32 cellular contexts compared by ENCODE assay signal in the genomic region with DNA sequence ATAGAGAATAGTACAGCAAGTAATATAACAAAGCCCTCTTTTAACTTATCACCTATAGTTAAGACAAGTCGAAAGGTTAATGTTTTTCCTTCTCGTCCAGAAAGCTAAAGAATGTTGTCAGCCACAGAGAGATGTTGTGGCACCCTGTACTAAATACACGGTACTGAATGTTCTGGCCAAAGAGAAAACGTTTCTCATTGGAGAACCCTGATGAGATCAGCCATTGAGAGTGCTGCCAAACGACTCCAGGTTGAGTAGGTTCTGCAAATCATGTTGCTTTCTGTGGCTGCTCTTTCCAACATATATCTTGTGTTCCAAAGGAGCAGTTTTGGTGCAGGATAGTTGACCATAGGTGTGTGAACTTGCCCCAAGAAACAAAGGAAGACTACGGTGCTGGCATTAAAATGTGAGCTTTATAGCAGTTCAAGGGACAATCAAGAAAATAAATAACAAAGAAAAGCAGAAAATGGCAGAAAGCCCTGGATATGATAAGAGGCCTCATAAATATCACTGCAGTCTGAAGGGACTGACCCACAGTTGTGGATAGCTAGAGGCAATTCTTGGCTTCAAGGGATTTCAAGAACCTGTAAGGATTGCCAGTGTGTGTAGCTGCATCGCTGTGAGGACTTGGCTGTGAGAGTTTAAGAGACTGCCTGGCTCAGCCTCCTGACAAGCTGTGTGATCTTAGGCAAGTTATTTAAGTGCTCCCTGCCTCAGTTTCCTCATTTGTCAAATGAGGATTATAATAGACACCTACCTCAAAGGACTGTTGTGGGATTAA.
A peak's percentile ranks its signal among the peaks of the same experiment; 100 is the strongest.
DNase-seq lines count a peak whose midpoint lies in the region; FAIRE-seq and TF ChIP-seq lines count a peak whose summit lies in the region.
"Had no signal": no experiment of that assay in that cellular context is flagged by ENCODE, and none has a peak within 500 bp of the region (broad histone marks: within the 10 kb centered on the region; RNA-seq: fewer than 3 reads in every experiment).

No MANE protein-coding gene starts in this region.

- WGBS in testis, 2 donors: 46 to 57% methylated on average over 7 of the region's 7 CpGs

- H3K4me1 ChIP-seq in HEK293 (ENCODE audit: control insufficient read depth, insufficient read depth, low read length): no peaks in the 10 kb centered on the region
- no peaks in the 10 kb centered on the region for H3K4me1 ChIP-seq in keratinocyte (ENCODE audit: control insufficient read depth, extremely low read depth, insufficient read depth, low read length)
- peaks cover 15% of the 10 kb centered on the region for H3K4me1 ChIP-seq in testis
- H3K4me1 ChIP-seq: gastrocnemius medialis, left lung, SJCRH30, vagina had no signal

- H3K4me3 ChIP-seq in HEK293 (ENCODE audit: low read depth, low read length) (no peak overlapping the region), keratinocyte (ENCODE audit: control insufficient read depth in 2 of 3, extremely low read depth in 1 of 3, insufficient read depth in 2 of 3, low read depth in 1 of 3, low read length in 3 of 3) (no peak overlapping the region), testis (no peak overlapping the region)
- H3K4me3 ChIP-seq: gastrocnemius medialis, left lung, sigmoid colon, SJCRH30, vagina had no signal

- H3K4me3 Mint-ChIP-seq in CD14-positive monocyte: no peak overlapping the region
- H3K4me3 Mint-ChIP-seq: activated naive CD8-positive, alpha-beta T cell; CD8-positive, alpha-beta memory T cell; central memory CD8-positive, alpha-beta T cell had no signal

- no peaks in the 10 kb centered on the region for H3K27me3 ChIP-seq in keratinocyte (ENCODE audit: control insufficient read depth, extremely low read depth, insufficient read depth, low read length)
- H3K27me3 ChIP-seq in testis: no peaks in the 10 kb centered on the region
- H3K27me3 ChIP-seq: BE2C, gastrocnemius medialis, left lung, neutrophil, sigmoid colon, SJCRH30, vagina had no signal

- H3K9me3 Mint-ChIP-seq in CD14-positive monocyte: peaks cover 0 to 1% (median 0%) of the 10 kb centered on the region in 7 donors
- H3K9me3 Mint-ChIP-seq: CD8-positive, alpha-beta memory T cell had no signal

- peaks cover 93% of the 10 kb centered on the region for H3K79me2 ChIP-seq in keratinocyte (ENCODE audit: control insufficient read depth, insufficient read depth, low read length)

- dilution Hi-C loops in keratinocyte (cut with MboI; ENCODE audit: extremely low pct_ligation_motif_present, low sequenced_read_pairs): no loop called here

- FAIRE-seq in keratinocyte (lab: Jason Lieb, UNC): peak; percentile 58
- FAIRE-seq: astrocyte, RCC 7860 had no signal

- POLR2A ChIA-PET in HEK293 (lab: Yijun Ruan, JAX): interaction anchor here (0.6 kb wide), 1 partner anchor 233 kb away, joined by 5 read pairs; no protein-coding TSS in a partner anchor

- H3K4me2 ChIP-seq in keratinocyte (ENCODE audit: control insufficient read depth, extremely low read depth, insufficient read depth, low read depth, low read length): no peak overlapping the region

- peaks cover 5% of the 10 kb centered on the region for H3K9me1 ChIP-seq in keratinocyte (ENCODE audit: control insufficient read depth, extremely low read depth, insufficient read depth, low read length)

- no peak overlapping the region for H3K27ac ChIP-seq in HEK293 (ENCODE audit: extremely low read depth, low read depth, low read length)
- H3K27ac ChIP-seq in keratinocyte (ENCODE audit: control insufficient read depth, insufficient read depth, low read length): no peak overlapping the region
- peak overlapping the region; percentile 21 to 51 for H3K27ac ChIP-seq in testis
- H3K27ac ChIP-seq: gastrocnemius medialis, left lung, neutrophil, SJCRH30, vagina had no signal

- no peak overlapping the region for H2AFZ ChIP-seq in keratinocyte (ENCODE audit: control insufficient read depth, low read length)

- no peaks in the 10 kb centered on the region for H3K9me3 ChIP-seq in HEK293 (ENCODE audit: control insufficient read depth, insufficient read depth, low read depth, low read length)
- H3K9me3 ChIP-seq in keratinocyte (ENCODE audit: control insufficient read depth, low read depth, low read length): no peaks in the 10 kb centered on the region
- no peaks in the 10 kb centered on the region for H3K9me3 ChIP-seq in testis
- H3K9me3 ChIP-seq: BE2C, gastrocnemius medialis, left lung, neutrophil, sigmoid colon, SJCRH30, vagina had no signal

- H3K36me3 ChIP-seq in HEK293 (ENCODE audit: control insufficient read depth in 2 of 2, insufficient read depth in 1 of 2, low read length in 2 of 2): no peaks in the 10 kb centered on the region
- H3K36me3 ChIP-seq in keratinocyte (ENCODE audit: control insufficient read depth in 2 of 2, extremely low read depth in 1 of 2, insufficient read depth in 2 of 2, low read length in 2 of 2): peaks cover 2 to 11% of the 10 kb centered on the region in 2 experiments
- H3K36me3 ChIP-seq in testis (ENCODE audit: low read depth, missing control alignments): no peaks in the 10 kb centered on the region
- H3K36me3 ChIP-seq: BE2C, gastrocnemius medialis, left lung, neutrophil, sigmoid colon, SJCRH30, vagina had no signal

- no peaks in the 10 kb centered on the region for H3K36me3 Mint-ChIP-seq in CD14-positive monocyte
- H3K36me3 Mint-ChIP-seq: activated naive CD8-positive, alpha-beta T cell; CD8-positive, alpha-beta memory T cell had no signal

- CTCF ChIA-PET in HEK293 (lab: Yijun Ruan, JAX): interaction anchor here (0.5 to 1.3 kb wide), 3 partner anchors 18 to 131 kb away, joined by 3 to 6 read pairs (median 3); no protein-coding TSS in a partner anchor

- intact Hi-C loops in testis (cut with DNase I; ENCODE audit: low total_unique reads): no loop called here
- intact Hi-C loops in CD14-positive monocyte (cut with micrococcal nuclease): no loop called here

- no peak overlapping the region for H3K9ac ChIP-seq in keratinocyte (ENCODE audit: control insufficient read depth, extremely low read depth, insufficient read depth, low read length)

- H3K27ac Mint-ChIP-seq in CD14-positive monocyte: no peak overlapping the region
- H3K27ac Mint-ChIP-seq: activated naive CD8-positive, alpha-beta T cell had no signal

- DNase-seq in amniotic epithelial cell (ENCODE audit: low read depth) (peak; percentile 59), keratinocyte (ENCODE audit: low read depth, low spot score) (no peak), testis (peak; percentile 43), GM13977 (ENCODE audit: low spot score) (no peak), mucosa of gallbladder (ENCODE audit: low spot score) (no peak), HCEC 1CT (no peak), CD14-positive monocyte (ENCODE audit: low spot score) (no peak)
- DNase-seq: activated CD4-positive, alpha-beta T cell treated with anti-CD3 and anti-CD28 coated beads for 48 hours; activated CD8-positive, alpha-beta memory T cell treated with anti-CD3 and anti-CD28 coated beads for 24 hours; activated effector memory CD4-positive, alpha-beta T cell treated with Interleukin-2 at 50 U/mL for 16 hours; activated T-cell treated with anti-CD3 and anti-CD28 coated beads for 4 hours; BE2C; CD8-positive, alpha-beta memory T cell; gastrocnemius medialis; GOT3; hippocampal formation; KBM-7; left lung; NCI-H1092; NCI-H1694 treated with DMSO at 0.1 percent for 48 hours; NCI-H446; NCI-H774; sigmoid colon; SJCRH30; stimulated activated CD4-positive, alpha-beta T cell treated with anti-CD3 and anti-CD28 coated beads, Interleukin-4, amount 100 ng/mL, for 4 hours had no signal

- no peak for TF ChIP-seq POLR2A in testis (IDR thresholded peaks at IDR 0.05)

- in situ Hi-C loops in GM13977 (cut with MboI; ENCODE audit: low pct_unique_long_range_greater_than_20kb, low sequenced_read_pairs, unreplicated experiment): no loop called here

- peaks cover 8% of the 10 kb centered on the region for H4K20me1 ChIP-seq in keratinocyte (ENCODE audit: control insufficient read depth, extremely low read depth, insufficient read depth, low read length)

- TF ChIP-seq CTCF in HEK293 (tag by site-specific recombination; IDR thresholded peaks at IDR 0.05) (no peak), keratinocyte (optimal IDR thresholded peaks at IDR 0.05 in 1 of 3, IDR thresholded peaks at IDR 0.05 in 1 of 3, conservative IDR thresholded peaks at IDR 0.05 in 1 of 3; ENCODE audit: extremely low read depth in 1 of 3, insufficient read depth in 2 of 3, low read length in 3 of 3) (no peak), testis (IDR thresholded peaks at IDR 0.05) (no peak), GM13977 (IDR thresholded peaks at IDR 0.05; ENCODE audit: extremely low read depth, insufficient read depth, missing control alignments) (no peak), CD14-positive monocyte (IDR thresholded peaks at IDR 0.05) (no peak)

- H3K27me3 Mint-ChIP-seq in CD14-positive monocyte (ENCODE audit: low read depth in 3 of 3): peaks cover 0 to 2% (median 0%) of the 10 kb centered on the region in 3 donors
- H3K27me3 Mint-ChIP-seq: central memory CD8-positive, alpha-beta T cell had no signal

- H3K4me1 Mint-ChIP-seq in CD14-positive monocyte: no peaks in the 10 kb centered on the region
- H3K4me1 Mint-ChIP-seq: CD8-positive, alpha-beta memory T cell; central memory CD8-positive, alpha-beta T cell had no signal

TF ChIP-seq in HEK293, 187 proteins besides CTCF, POLR2A, EP300 and RAD21:
- TF ChIP-seq ZFP69B (tag by site-specific recombination; IDR thresholded peaks at IDR 0.05) (no peak), GLI4 (tag by site-specific recombination; IDR thresholded peaks at IDR 0.05) (no peak), ZBTB21 (tag by site-specific recombination; IDR thresholded peaks at IDR 0.05) (no peak), YY1 (tag by site-specific recombination; IDR thresholded peaks at IDR 0.05) (no peak), ZNF121 (tag by site-specific recombination; IDR thresholded peaks at IDR 0.05) (no peak), BCL11A (tag by site-specific recombination; IDR thresholded peaks at IDR 0.05; ENCODE audit: low read depth) (no peak), ZNF677 (tag by site-specific recombination; IDR thresholded peaks at IDR 0.05) (peak; percentile 95)
- TF ChIP-seq, protein P1, sequence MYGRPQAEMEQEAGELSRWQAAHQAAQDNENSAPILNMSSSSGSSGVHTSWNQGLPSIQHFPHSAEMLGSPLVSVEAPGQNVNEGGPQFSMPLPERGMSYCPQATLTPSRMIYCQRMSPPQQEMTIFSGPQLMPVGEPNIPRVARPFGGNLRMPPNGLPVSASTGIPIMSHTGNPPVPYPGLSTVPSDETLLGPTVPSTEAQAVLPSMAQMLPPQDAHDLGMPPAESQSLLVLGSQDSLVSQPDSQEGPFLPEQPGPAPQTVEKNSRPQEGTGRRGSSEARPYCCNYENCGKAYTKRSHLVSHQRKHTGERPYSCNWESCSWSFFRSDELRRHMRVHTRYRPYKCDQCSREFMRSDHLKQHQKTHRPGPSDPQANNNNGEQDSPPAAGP (tag by site-specific recombination; IDR thresholded peaks at IDR 0.05): no peak
TF ChIP-seq in HEK293: peak in this region for 1.

Comparison
In these comparisons a context has a peak if more than half of its experiments do, and no peak if none do; other contexts are left out.
1. H3K27ac ChIP-seq: peak in testis (2 of 2); none in HEK293 (single experiment) and keratinocyte (single experiment).
2. DNase-seq: peak in amniotic epithelial cell (single experiment) and testis (single experiment); none in keratinocyte (single experiment), GM13977 (single experiment), mucosa of gallbladder (single experiment), HCEC 1CT (single experiment) and CD14-positive monocyte (single experiment).